In genomic region chr4:158129649-158130048, GRCh38 we compare ENCODE assay signal across 15 cellular contexts. TPM values are rescaled to one million over a fixed set of nuclear protein-coding genes. Genes with fewer than 3 reads are reported as not detected.
DNase-seq lines count a peak whose midpoint lies in the region; ATAC-seq and TF ChIP-seq lines count a peak whose summit lies in the region.
"Had no signal": no experiment of that assay in that cellular context is flagged by ENCODE, and none has a peak within 500 bp of the region (broad histone marks: within the 10 kb centered on the region; RNA-seq: fewer than 3 reads in every experiment).

No MANE protein-coding gene starts in this region.

- peaks cover 9% of the 10 kb centered on the region for H3K36me3 ChIP-seq in mammary epithelial cell (ENCODE audit: insufficient read depth, low read length)

- DNase-seq in mammary epithelial cell: peak; percentile 61
- no peak for DNase-seq in HPDE6-E6E7 (ENCODE audit: extremely low spot score)
- no peak for DNase-seq in activated T-cell treated with anti-CD3 and anti-CD28 coated beads, Interleukin-2, amount 50 U/mL, for 48 hours
- DNase-seq in activated CD4-positive, alpha-beta T cell treated with anti-CD3 and anti-CD28 coated beads, Interleukin-2, amount 50 U/mL, for 4 hours: no peak
- DNase-seq in activated CD4-positive, alpha-beta T cell treated with anti-CD3 and anti-CD28 coated beads for 36 hours: no peak
- DNase-seq: activated effector memory CD4-positive, alpha-beta T cell treated with Interleukin-2 at 50 U/mL for 16 hours; CD8-positive, alpha-beta memory T cell; cortex of kidney; Karpas-422; NK-92 treated with Interleukin-12 subunit alpha and Interleukin-12 subunit beta, amount 100 ng/mL, for 24 hours; stimulated activated CD4-positive, alpha-beta T cell treated with anti-CD3 and anti-CD28 coated beads, Interleukin-2, amount 100 ng/mL, for 48 hours had no signal

- POLR2A ChIA-PET in activated CD4-positive, alpha-beta T cell treated with anti-CD3 and anti-CD28 coated beads for 36 hours (lab: Charles Lee): no interaction called here

- CTCF ChIA-PET in mammary epithelial cell (lab: Charles Lee; ENCODE audit: low non-redundant PET): no interaction called here
- CTCF ChIA-PET in activated CD4-positive, alpha-beta T cell treated with anti-CD3 and anti-CD28 coated beads for 36 hours (lab: Charles Lee): no interaction called here

- H3K4me2 ChIP-seq in mammary epithelial cell (ENCODE audit: insufficient read depth, low read depth, low read length): no peak overlapping the region

- no peaks in the 10 kb centered on the region for H3K4me1 Mint-ChIP-seq in activated CD4-positive, alpha-beta T cell treated with anti-CD3 and anti-CD28 coated beads for 36 hours
- H3K4me1 Mint-ChIP-seq: CD8-positive, alpha-beta memory T cell had no signal

- no peak for TF ChIP-seq CTCF in mammary epithelial cell (conservative IDR thresholded peaks at IDR 0.05 in 1 of 2, IDR thresholded peaks at IDR 0.05 in 1 of 2; ENCODE audit: extremely low read depth in 1 of 2, insufficient read depth in 1 of 2, low read depth in 1 of 2, low read length in 2 of 2)

- no peak overlapping the region for H3K4me3 Mint-ChIP-seq in activated CD4-positive, alpha-beta T cell treated with anti-CD3 and anti-CD28 coated beads for 36 hours
- H3K4me3 Mint-ChIP-seq: CD8-positive, alpha-beta memory T cell had no signal

- intact Hi-C loops in mammary epithelial cell (cut with micrococcal nuclease): no loop called here
- intact Hi-C loops in activated CD4-positive, alpha-beta T cell treated with anti-CD3 and anti-CD28 coated beads for 36 hours (cut with DNase I, micrococcal nuclease): no loop called here

- H3K9me3 Mint-ChIP-seq in activated CD4-positive, alpha-beta T cell treated with anti-CD3 and anti-CD28 coated beads for 36 hours (ENCODE audit: low read depth): no peaks in the 10 kb centered on the region

- no peaks in the 10 kb centered on the region for H3K9me3 ChIP-seq in mammary epithelial cell (replicated peaks; ENCODE audit: insufficient read depth, low read length)

- peaks cover 16% of the 10 kb centered on the region for H3K4me1 ChIP-seq in mammary epithelial cell (ENCODE audit: insufficient read depth, low read length)

- 82% methylated on average over 1 of the region's 1 CpG for WGBS in mammary epithelial cell (ENCODE audit: low coverage, missing lambda C conversion rate)

- H3K27ac ChIP-seq in mammary epithelial cell (ENCODE audit: insufficient read depth, low read depth, low read length): no peak overlapping the region

- no peak overlapping the region for H2AFZ ChIP-seq in mammary epithelial cell (ENCODE audit: low read depth, low read length)

- in situ Hi-C loops in mammary epithelial cell (cut with MboI; ENCODE audit: low sequenced_read_pairs in 2 of 2): no loop called here

- no peak for TF ChIP-seq POLR2A in GM18505 (IDR thresholded peaks at IDR 0.05; ENCODE audit: borderline replicate concordance, extremely low read depth, insufficient read depth, insufficient read length)

- H4K20me1 ChIP-seq in mammary epithelial cell (ENCODE audit: insufficient read depth, low read length): no peaks in the 10 kb centered on the region

- no peak overlapping the region for H3K9ac ChIP-seq in mammary epithelial cell (ENCODE audit: insufficient read depth, low read length)

- no peak overlapping the region for H3K27ac Mint-ChIP-seq in activated CD4-positive, alpha-beta T cell treated with anti-CD3 and anti-CD28 coated beads for 36 hours
- H3K27ac Mint-ChIP-seq: CD8-positive, alpha-beta memory T cell had no signal

- ATAC-seq in GM18505 (IDR thresholded peaks at IDR 0.05; ENCODE audit: unreplicated experiment): peak; percentile 99
- peak; percentile 79 for ATAC-seq in GM21526 (IDR thresholded peaks at IDR 0.05; ENCODE audit: low FRiP score, unreplicated experiment)
- peak; percentile 84 for ATAC-seq in HG03135 (IDR thresholded peaks at IDR 0.05; ENCODE audit: unreplicated experiment)
- no peak for ATAC-seq in activated CD4-positive, alpha-beta T cell treated with anti-CD3 and anti-CD28 coated beads for 36 hours

- no peaks in the 10 kb centered on the region for H3K36me3 Mint-ChIP-seq in activated CD4-positive, alpha-beta T cell treated with anti-CD3 and anti-CD28 coated beads for 36 hours (ENCODE audit: low read depth)
- H3K36me3 Mint-ChIP-seq: CD8-positive, alpha-beta memory T cell had no signal

- peaks cover 18% of the 10 kb centered on the region for H3K79me2 ChIP-seq in mammary epithelial cell (ENCODE audit: insufficient read depth, low read length)

- dilution Hi-C loops in mammary epithelial cell (cut with HindIII; ENCODE audit: low sequenced_read_pairs): no loop called here

- H3K4me3 ChIP-seq in mammary epithelial cell (replicated peaks in 1 of 3; ENCODE audit: insufficient read depth in 1 of 3, low read depth in 2 of 3, low read length in 3 of 3): no peak overlapping the region

- no peaks in the 10 kb centered on the region for H3K27me3 Mint-ChIP-seq in activated CD4-positive, alpha-beta T cell treated with anti-CD3 and anti-CD28 coated beads for 36 hours

- H3K27me3 ChIP-seq in mammary epithelial cell (ENCODE audit: insufficient read depth, low read length): no peaks in the 10 kb centered on the region

- no TSS peak for BruUV-seq in mammary epithelial cell (replicated peaks; lab: Mats Ljungman, UMichigan)

RNA-seq across cellular contexts. Expression of gene GASK1B, which starts 43.2 kb away (rescaled TPM):
- total RNA-seq in mammary epithelial cell: 10 to 100 TPM; 13.5 to 27.2 TPM
- 8.1 TPM for polyA plus RNA-seq in mammary epithelial cell
- polyA minus RNA-seq in mammary epithelial cell: 12.1 TPM
- total RNA-seq in activated CD4-positive, alpha-beta T cell treated with anti-CD3 and anti-CD28 coated beads for 36 hours: not detected
- total RNA-seq: T-helper 2 cell treated with Interferon-gamma antibody and Interleukin-4, amounts not matched to agents 100 ng/mL and 5 ng/mL, for 36 hours had no signal
- polyA plus RNA-seq: CD8-positive, alpha-beta memory T cell had no signal

Comparison
In these comparisons a context has a peak if more than half of its experiments do, and no peak if none do; other contexts are left out.
1. RNA of gene GASK1B, which starts 43.2 kb away (total RNA-seq): 13.5 to 27.2 TPM in mammary epithelial cell; not detected in activated CD4-positive, alpha-beta T cell treated with anti-CD3 and anti-CD28 coated beads for 36 hours; every median in the first group is over 10 times any median in the second.